14 cellular contexts compared by ENCODE assay signal in the genomic region with DNA sequence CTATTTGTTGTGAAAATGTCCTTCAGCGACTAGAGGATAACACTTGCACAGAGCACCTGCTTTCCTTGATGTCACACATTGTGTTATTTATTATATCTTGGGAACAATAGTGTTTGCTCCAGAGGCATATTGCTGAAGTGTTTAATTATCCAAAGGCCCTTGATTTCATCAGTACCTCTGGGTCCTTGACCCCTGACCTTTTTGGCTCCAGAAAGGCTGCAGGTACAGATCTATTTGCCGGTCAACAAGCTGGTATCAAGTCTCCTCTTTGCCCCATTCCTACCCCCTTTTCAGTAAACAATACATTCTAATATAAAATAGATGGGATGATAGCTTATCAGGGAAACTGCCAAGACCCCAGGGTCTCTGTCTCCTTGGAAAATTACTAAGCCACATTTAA.
DNase-seq lines count a peak whose midpoint lies in the region; ATAC-seq and TF ChIP-seq lines count a peak whose summit lies in the region.
"Had no signal": no experiment of that assay in that cellular context is flagged by ENCODE, and none has a peak within 500 bp of the region (broad histone marks: within the 10 kb centered on the region; RNA-seq: fewer than 3 reads in every experiment).

No MANE protein-coding gene starts in this region.

- DNase-seq in DMS79 treated with DMSO at 0.1 percent for 48 hours (lab: John Stamatoyannopoulos, UW) (peak; percentile 81), NCI-H2029 (lab: John Stamatoyannopoulos, UW) (peak; percentile 58), NCI-H748 (lab: John Stamatoyannopoulos, UW; ENCODE audit: unreplicated experiment) (peak; percentile 97), NCI-H2196 (lab: John Stamatoyannopoulos, UW; ENCODE audit: unreplicated experiment) (no peak)
- DNase-seq in stimulated activated CD4-positive, alpha-beta T cell treated with anti-CD3 and anti-CD28 coated beads, Interleukin-2, amount 100 ng/mL, for 24 hours = no peak
- DNase-seq: CD4-positive, alpha-beta memory T cell; GM23248; NCI-H446 treated with DMSO at 0.1 percent for 48 hours; T1000 had no signal

- no peaks in the 10 kb centered on the region for H3K79me2 ChIP-seq in parathyroid adenoma

- H3K4me3 ChIP-seq in parathyroid adenoma (ENCODE audit: low read depth, low read length) = no peak overlapping the region
- H3K4me3 ChIP-seq: GM12878, GM23248, K562, SJCRH30 had no signal

- no peaks in the 10 kb centered on the region for H3K27me3 ChIP-seq in parathyroid adenoma (ENCODE audit: control insufficient read depth, insufficient read depth, low read length)
- H3K27me3 ChIP-seq: SJCRH30 had no signal

- no peak overlapping the region for H3K27ac ChIP-seq in parathyroid adenoma
- H3K27ac ChIP-seq: GM23248, SJCRH30 had no signal

- H3K36me3 ChIP-seq in parathyroid adenoma (ENCODE audit: control insufficient read depth, insufficient read depth, low read length) = no peaks in the 10 kb centered on the region
- H3K36me3 ChIP-seq: SJCRH30 had no signal

- no peaks in the 10 kb centered on the region for H3K9me3 ChIP-seq in parathyroid adenoma (ENCODE audit: control insufficient read depth, low read length)
- H3K9me3 ChIP-seq: SJCRH30 had no signal

- peaks cover 10% of the 10 kb centered on the region for H3K4me1 ChIP-seq in parathyroid adenoma

- no peak overlapping the region for H3K4me2 ChIP-seq in parathyroid adenoma (ENCODE audit: low read length)

- H3K9ac ChIP-seq in parathyroid adenoma = no peak overlapping the region
- H3K9ac ChIP-seq: GM23248 had no signal

- no peak for TF ChIP-seq CTCF in parathyroid adenoma (IDR thresholded peaks at IDR 0.05)

- no peak for ATAC-seq in HG03460 (IDR thresholded peaks at IDR 0.05; ENCODE audit: unreplicated experiment)
- ATAC-seq: GM12878, K562 had no signal

- peak overlapping the region; percentile 20 for H2AFZ ChIP-seq in parathyroid adenoma
- H2AFZ ChIP-seq: GM23248 had no signal

Comparison
In these comparisons a context has a peak if more than half of its experiments do, and no peak if none do; other contexts are left out.
1. DNase-seq: peak in DMS79 treated with DMSO at 0.1 percent for 48 hours (single experiment), NCI-H2029 (single experiment) and NCI-H748 (single experiment); none in stimulated activated CD4-positive, alpha-beta T cell treated with anti-CD3 and anti-CD28 coated beads, Interleukin-2, amount 100 ng/mL, for 24 hours (0 of 2) and NCI-H2196 (single experiment).